In genomic region chr16:71484006-71484893, GRCh38 we compare ENCODE assay signal across 1 cellular context.
TF ChIP-seq lines count a peak whose summit lies in the region.

No MANE protein-coding gene starts in this region.

TF ChIP-seq in SK-N-SH treated with all-trans-retinoic acid at 6 μM for 48 hours, 23 proteins besides CTCF, POLR2A, EP300 and RAD21 (continued from another document):
- TF ChIP-seq TSHZ2 (CRISPR knock-in tag; IDR thresholded peaks at IDR 0.05) = no peak
- no peak for TF ChIP-seq ESRRG (CRISPR knock-in tag; IDR thresholded peaks at IDR 0.05)
- TF ChIP-seq TOX (CRISPR knock-in tag; IDR thresholded peaks at IDR 0.05; ENCODE audit: borderline replicate concordance) = no peak
